8 cellular contexts compared by ENCODE assay signal in genomic region chr10:15167411-15168295, GRCh38. TPM values are rescaled to one million over a fixed set of nuclear protein-coding genes. Genes with fewer than 3 reads are reported as not detected.
A peak's percentile ranks its signal among the peaks of the same experiment; 100 is the strongest.
DNase-seq lines count a peak whose midpoint lies in the region; ATAC-seq and TF ChIP-seq lines count a peak whose summit lies in the region.

No MANE protein-coding gene starts in this region.

- peak overlapping the region; percentile 31 for H3K27ac ChIP-seq in AG04450 (ENCODE audit: low read depth, low read length)
- H3K27ac ChIP-seq in temporal lobe (ENCODE audit: low read depth, low read length): peak overlapping the region; percentile 30

- CTCF ChIA-PET in AG04450 (lab: Charles Lee): interaction anchor here (0.5 to 1.7 kb wide), 21 partner anchors 9 to 478 kb away, joined by 3 to 12 read pairs (median 3); partner anchors contain the start of gene FAM171A1

- H3K27me3 Mint-ChIP-seq in activated T-helper 17 cell treated with anti-CD3 and anti-CD28 coated beads, Interleukin-2, amount 50 U/mL, for 72 hours: no peaks in the 10 kb centered on the region
- H3K27me3 Mint-ChIP-seq in natural killer cell treated with Interleukin-12 subunit alpha and Interleukin-12 subunit beta and Interleukin-15 and Interleukin-18, amount 100 ng/mL, for 72 hours: no peaks in the 10 kb centered on the region

- POLR2A ChIA-PET in AG04450 (lab: Yijun Ruan, JAX): interaction anchor here (1.1 to 1.4 kb wide), 2 partner anchors 34 to 208 kb away, joined by 4 to 5 read pairs; no protein-coding TSS in a partner anchor

- TF ChIP-seq CTCF in AG04450 (IDR thresholded peaks at IDR 0.05; ENCODE audit: low read depth, low read length) (peak; percentile 67), fibroblast of the aortic adventitia (IDR thresholded peaks at IDR 0.05; ENCODE audit: insufficient read depth, low read length) (peak; percentile 69)

- DNase-seq in AG04450 (ENCODE audit: low read depth, low spot score) (no peak), NOMO-1 treated with DMSO at 0.1 percent for 48 hours (lab: John Stamatoyannopoulos, UW; ENCODE audit: unreplicated experiment) (peak; percentile 16), fibroblast of the aortic adventitia (ENCODE audit: low read depth) (peak; percentile 46)
- peak; percentile 66 for DNase-seq in natural killer cell treated with Interleukin-12 subunit alpha and Interleukin-12 subunit beta and Interleukin-15 and Interleukin-18, amount 100 ng/mL, for 72 hours (ENCODE audit: low spot score)

- H3K4me3 Mint-ChIP-seq in activated T-helper 17 cell treated with anti-CD3 and anti-CD28 coated beads, Interleukin-2, amount 50 U/mL, for 72 hours: peak overlapping the region; percentile 100
- peak overlapping the region; percentile 90 for H3K4me3 Mint-ChIP-seq in natural killer cell treated with Interleukin-12 subunit alpha and Interleukin-12 subunit beta and Interleukin-15 and Interleukin-18, amount 100 ng/mL, for 72 hours

- ATAC-seq in GM18520 (IDR thresholded peaks at IDR 0.05; ENCODE audit: unreplicated experiment) (peak; percentile 14), HG03039 (IDR thresholded peaks at IDR 0.05; ENCODE audit: unreplicated experiment) (peak; percentile 24)
- ATAC-seq in activated T-helper 17 cell treated with anti-CD3 and anti-CD28 coated beads, Interleukin-2, amount 50 U/mL, for 72 hours (replicated peaks): peak; percentile 75
- ATAC-seq in natural killer cell treated with Interleukin-12 subunit alpha and Interleukin-12 subunit beta and Interleukin-15 and Interleukin-18, amount 100 ng/mL, for 72 hours: peak in 1 of 2 donors; percentile 31

- peaks cover 6% of the 10 kb centered on the region for H3K36me3 Mint-ChIP-seq in activated T-helper 17 cell treated with anti-CD3 and anti-CD28 coated beads, Interleukin-2, amount 50 U/mL, for 72 hours (ENCODE audit: low read depth)
- no peaks in the 10 kb centered on the region for H3K36me3 Mint-ChIP-seq in natural killer cell treated with Interleukin-12 subunit alpha and Interleukin-12 subunit beta and Interleukin-15 and Interleukin-18, amount 100 ng/mL, for 72 hours

- no peaks in the 10 kb centered on the region for H3K27me3 ChIP-seq in AG04450 (ENCODE audit: control insufficient read depth, insufficient read depth, low read length)

- H3K9me3 ChIP-seq in AG04450 (ENCODE audit: control insufficient read depth, insufficient read depth, low read length): no peaks in the 10 kb centered on the region; the same call in 1 of the 2 replicates

- peaks cover 38% of the 10 kb centered on the region for H3K4me1 Mint-ChIP-seq in activated T-helper 17 cell treated with anti-CD3 and anti-CD28 coated beads, Interleukin-2, amount 50 U/mL, for 72 hours
- peaks cover 27 to 49% of the 10 kb centered on the region in 2 donors for H3K4me1 Mint-ChIP-seq in natural killer cell treated with Interleukin-12 subunit alpha and Interleukin-12 subunit beta and Interleukin-15 and Interleukin-18, amount 100 ng/mL, for 72 hours (ENCODE audit: low read depth in 2 of 2)

- H3K4me3 ChIP-seq in AG04450 (ENCODE audit: low read depth, low read length): peak overlapping the region; percentile 88
- peak overlapping the region; percentile 96 for H3K4me3 ChIP-seq in fibroblast of the aortic adventitia (ENCODE audit: low read depth, low read length)

- H3K27ac Mint-ChIP-seq in activated T-helper 17 cell treated with anti-CD3 and anti-CD28 coated beads, Interleukin-2, amount 50 U/mL, for 72 hours: peak overlapping the region; percentile 99
- H3K27ac Mint-ChIP-seq in natural killer cell treated with Interleukin-12 subunit alpha and Interleukin-12 subunit beta and Interleukin-15 and Interleukin-18, amount 100 ng/mL, for 72 hours: peak overlapping the region; percentile 52 to 84

- no peaks in the 10 kb centered on the region for H3K9me3 Mint-ChIP-seq in activated T-helper 17 cell treated with anti-CD3 and anti-CD28 coated beads, Interleukin-2, amount 50 U/mL, for 72 hours
- no peaks in the 10 kb centered on the region for H3K9me3 Mint-ChIP-seq in natural killer cell treated with Interleukin-12 subunit alpha and Interleukin-12 subunit beta and Interleukin-15 and Interleukin-18, amount 100 ng/mL, for 72 hours

RNA-seq across cellular contexts. Expression of gene NMT2, which starts 0.8 kb away (rescaled TPM):
- polyA plus RNA-seq in AG04450 (2011; rRNA removed): 36.3 and 38.2 TPM in 2 replicates
- 15.5 and 19.3 TPM in 2 replicates for polyA minus RNA-seq in AG04450 (2011; rRNA and poly(A)+ RNA removed)
- 10 to 100 TPM; 18.4 to 35.6 TPM for total RNA-seq in activated T-helper 17 cell treated with anti-CD3 and anti-CD28 coated beads, Interleukin-2, amount 50 U/mL, for 72 hours
- total RNA-seq in fibroblast of the aortic adventitia (ENCODE audit: low replicate concordance) (18.3 and 107 TPM in 2 replicates), temporal lobe (47.9 TPM)
- 1 to 10 TPM; 3.4 to 8.6 TPM for total RNA-seq in natural killer cell treated with Interleukin-12 subunit alpha and Interleukin-12 subunit beta and Interleukin-15 and Interleukin-18, amount 100 ng/mL, for 72 hours
